ENCODE assay signal across 1 cellular context in the genomic region with DNA sequence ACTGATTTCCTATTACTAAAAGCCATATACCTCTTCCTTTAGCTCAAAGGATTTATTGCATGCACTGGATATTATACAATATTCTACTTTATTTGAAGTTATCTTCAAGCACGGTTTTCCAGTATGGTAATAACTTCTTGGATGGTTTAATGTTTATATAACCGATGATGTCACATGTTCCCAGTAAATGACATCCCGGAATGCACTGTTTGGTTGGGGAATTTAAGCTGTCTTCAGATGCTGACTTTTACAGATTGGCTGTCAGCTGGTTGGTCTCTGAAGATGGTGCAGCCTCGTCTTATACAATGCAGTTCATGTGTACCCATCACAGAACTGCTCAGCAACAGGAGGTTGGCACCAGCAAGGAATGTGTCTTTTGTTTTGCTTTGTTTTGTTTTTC.
TF ChIP-seq lines count a peak whose summit lies in the region.

No MANE protein-coding gene starts in this region.

TF ChIP-seq in H1, 55 proteins besides CTCF, POLR2A, EP300 and RAD21 (continued from another document):
- TF ChIP-seq FOSL1 (IDR thresholded peaks at IDR 0.05; ENCODE audit: insufficient read depth, low read depth, low read length) (no peak), CBX8 (IDR thresholded peaks at IDR 0.05; ENCODE audit: borderline replicate concordance, low read depth, low read length) (no peak), CEBPB (IDR thresholded peaks at IDR 0.05; ENCODE audit: low read depth, low read length) (no peak), RXRA (IDR thresholded peaks at IDR 0.05; ENCODE audit: insufficient read depth, low read depth, low read length) (no peak), TAF7 (optimal IDR thresholded peaks at IDR 0.05; ENCODE audit: borderline replicate concordance, low read depth, low read length) (no peak)
TF ChIP-seq in H1: peak in this region for 0.
